ENCODE assay signal across 8 cellular contexts in genomic region chr17:30104575-30105339, GRCh38. TPM values are rescaled to one million over a fixed set of nuclear protein-coding genes. Genes with fewer than 3 reads are reported as not detected.
DNase-seq lines count a peak whose midpoint lies in the region; ATAC-seq and TF ChIP-seq lines count a peak whose summit lies in the region.

No MANE protein-coding gene starts in this region.

- peak; percentile 76 for DNase-seq in BE2C
- peak; percentile 85 for DNase-seq in NCI-H1436 treated with DMSO at 0.1 percent for 48 hours (lab: John Stamatoyannopoulos, UW)
- DNase-seq in T-helper 1 cell = peak; percentile 24 to 68 (median 48)
- DNase-seq in amygdala (lab: John Stamatoyannopoulos, UW) = peak in 53 of 56 donors; percentile 9 to 87 (median 56)
- DNase-seq in right cardiac atrium = peak; percentile 77 to 86 (median 79)
- DNase-seq in prostate gland (ENCODE audit: low spot score) = peak; percentile 63

- TF ChIP-seq CTCF in BE2C (IDR thresholded peaks at IDR 0.05; ENCODE audit: low read depth, low read length) = peak; percentile 79
- TF ChIP-seq CTCF in prostate gland (IDR thresholded peaks at IDR 0.05) = peak; percentile 38 to 79 (median 74)

- H3K36me3 ChIP-seq in BE2C (no peaks in the 10 kb centered on the region), prostate gland (no peaks in the 10 kb centered on the region), urinary bladder (ENCODE audit: insufficient read depth) (no peaks in the 10 kb centered on the region)

- H3K27me3 ChIP-seq in BE2C = no peaks in the 10 kb centered on the region
- no peaks in the 10 kb centered on the region for H3K27me3 ChIP-seq in right cardiac atrium (ENCODE audit: control insufficient read depth, insufficient read depth)
- H3K27me3 ChIP-seq in prostate gland (replicated peaks; ENCODE audit: insufficient read depth) = no peaks in the 10 kb centered on the region

- no peaks in the 10 kb centered on the region for H3K4me1 ChIP-seq in BE2C
- peaks cover 2% of the 10 kb centered on the region for H3K4me1 ChIP-seq in right cardiac atrium (ENCODE audit: control insufficient read depth, insufficient read depth, low read length)
- no peaks in the 10 kb centered on the region for H3K4me1 ChIP-seq in prostate gland (replicated peaks)
- H3K4me1 ChIP-seq in urinary bladder (ENCODE audit: insufficient read depth) = no peaks in the 10 kb centered on the region

- peak; percentile 75 for ATAC-seq in GM21447 (IDR thresholded peaks at IDR 0.05; ENCODE audit: unreplicated experiment)
- ATAC-seq in right cardiac atrium = peak; percentile 96 to 97

- no peak for TF ChIP-seq POLR2A in prostate gland (IDR thresholded peaks at IDR 0.05)

- H3K4me3 ChIP-seq in BE2C (ENCODE audit: low read depth, low read length) (peak overlapping the region; percentile 49), right cardiac atrium (ENCODE audit: low read length) (peak overlapping the region; percentile 66), prostate gland (peak overlapping the region; percentile 4 to 19), urinary bladder (ENCODE audit: low read depth, low read length) (peak overlapping the region; percentile 19)

- H3K9me3 ChIP-seq in BE2C (no peaks in the 10 kb centered on the region), right cardiac atrium (ENCODE audit: control insufficient read depth, low read length) (no peaks in the 10 kb centered on the region), prostate gland (no peaks in the 10 kb centered on the region)

- peak overlapping the region; percentile 77 for H3K27ac ChIP-seq in right cardiac atrium (ENCODE audit: low read length)
- H3K27ac ChIP-seq in prostate gland = no peak overlapping the region
- no peak overlapping the region for H3K27ac ChIP-seq in urinary bladder (ENCODE audit: low read depth)

- 22% methylated on average over 29 of the region's 29 CpGs for WGBS in right cardiac atrium
- 24% methylated on average over 29 of the region's 29 CpGs for WGBS in prostate gland
- 22% methylated on average over 29 of the region's 29 CpGs for WGBS in urinary bladder

- intact Hi-C loops in right cardiac atrium (cut with DNase I) (loop anchor here in 1 of 4 donors (10.0 kb wide), 1 partner anchor 230 kb away; the partner anchor contains the start of gene TMIGD1), prostate gland (cut with DNase I) (loop anchor here (10.0 kb wide), 1 partner anchor 520 kb away; the partner anchor contains the start of gene GIT1)

RNA-seq across cellular contexts. Expression of gene NSRP1, which starts 11.9 kb away (rescaled TPM):
- polyA plus RNA-seq in BE2C (2012; ENCODE audit: insufficient read depth, insufficient read length, low read depth) = 16.4 TPM
- 10 to 100 TPM; 23.0 to 28.9 (median 25.0) TPM for total RNA-seq in right cardiac atrium
- 29.9 TPM for polyA plus RNA-seq in right cardiac atrium
- total RNA-seq in prostate gland = 10 to 100 TPM; 21.1 TPM
- total RNA-seq in urinary bladder = 30.9 TPM
- 29.5 TPM for polyA plus RNA-seq in urinary bladder

Comparison
In these comparisons a context has a peak if more than half of its experiments do, and no peak if none do; other contexts are left out.
1. H3K4me3 ChIP-seq: peak in every context shown above with its lines; median percentile 66 in right cardiac atrium; 49 in BE2C; 19 in urinary bladder; 12 in prostate gland.